In the genomic region with DNA sequence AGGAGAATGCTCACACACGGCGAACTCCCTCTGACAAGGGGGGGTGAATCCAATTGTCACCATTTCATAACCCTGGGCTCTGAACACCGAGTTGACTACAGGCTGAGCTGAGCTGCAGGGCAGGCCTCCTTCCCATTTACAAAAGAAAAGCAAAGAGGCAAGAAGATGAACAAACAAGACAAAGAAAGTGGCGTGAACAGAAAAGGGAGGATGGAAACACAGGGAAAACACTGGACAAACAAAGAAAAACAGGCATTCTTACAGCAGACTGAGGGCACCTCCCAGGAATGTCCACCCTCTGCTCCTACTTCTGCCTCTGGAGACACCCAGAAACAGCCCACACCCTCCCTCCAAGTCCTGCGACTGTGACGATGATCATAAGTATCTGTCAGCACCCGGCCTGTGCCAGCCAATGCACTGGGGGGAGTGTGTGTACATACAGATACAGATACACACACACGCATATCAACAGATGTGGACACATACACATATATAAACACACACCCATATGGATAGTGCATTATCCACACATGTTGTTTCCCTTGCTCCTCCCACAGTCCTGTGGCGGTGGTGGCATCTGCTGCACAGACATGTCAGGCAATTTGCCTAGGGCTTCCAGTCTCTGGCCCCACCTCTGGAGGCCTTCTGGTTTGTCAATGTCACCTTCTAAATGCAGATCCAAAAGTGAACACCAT, we compare ENCODE assay signal across 9 cellular contexts.
A peak's percentile ranks its signal among the peaks of the same experiment; 100 is the strongest.
DNase-seq lines count a peak whose midpoint lies in the region; ATAC-seq and TF ChIP-seq lines count a peak whose summit lies in the region.
"Had no signal": no experiment of that assay in that cellular context is flagged by ENCODE, and none has a peak within 500 bp of the region (broad histone marks: within the 10 kb centered on the region; RNA-seq: fewer than 3 reads in every experiment).

No MANE protein-coding gene starts in this region.

- peak overlapping the region; percentile 41 for H3K4me3 ChIP-seq in effector memory CD4-positive, alpha-beta T cell (ENCODE audit: insufficient read depth, low read depth, low read length, poor library complexity, severe bottlenecking)

- H3K9me3 ChIP-seq in effector memory CD4-positive, alpha-beta T cell (ENCODE audit: control insufficient read depth, low read length): no peaks in the 10 kb centered on the region

- H3K27ac ChIP-seq in effector memory CD4-positive, alpha-beta T cell (ENCODE audit: insufficient read depth, low read length, poor library complexity, severe bottlenecking): peak overlapping the region; percentile 72

- ATAC-seq in HG02884 (IDR thresholded peaks at IDR 0.05; ENCODE audit: unreplicated experiment): no peak
- no peak for ATAC-seq in GM21526 (IDR thresholded peaks at IDR 0.05; ENCODE audit: low FRiP score, unreplicated experiment)

- H3K4me1 ChIP-seq in effector memory CD4-positive, alpha-beta T cell (ENCODE audit: control insufficient read depth, insufficient read depth, low read length, poor library complexity, severe bottlenecking): peaks cover 82% of the 10 kb centered on the region

- no peaks in the 10 kb centered on the region for H3K9me3 Mint-ChIP-seq in HFFc6
- no peaks in the 10 kb centered on the region for H3K9me3 Mint-ChIP-seq in mesothelial cell of epicardium

- TF ChIP-seq CTCF in HFFc6 (IDR thresholded peaks at IDR 0.05) (no peak), mesothelial cell of epicardium (IDR thresholded peaks at IDR 0.05; ENCODE audit: unreplicated experiment) (no peak)

- H3K27ac Mint-ChIP-seq in HFFc6 (peak overlapping the region; percentile 22; the same call in 1 of the 2 replicates), mesothelial cell of epicardium (peak overlapping the region; percentile 41)

- DNase-seq in AG08395 (ENCODE audit: low spot score) (peak; percentile 74), HFFc6 (no peak), mesothelial cell of epicardium (ENCODE audit: low spot score in 2 of 2, unreplicated experiment in 2 of 2) (no peak), occipital lobe (lab: John Stamatoyannopoulos, UW) (no peak), head of caudate nucleus (no peak)
- no peak for DNase-seq in effector memory CD4-positive, alpha-beta T cell
- DNase-seq: NCI-H2029 had no signal

- H3K4me1 Mint-ChIP-seq in HFFc6 (ENCODE audit: low read depth) (peaks cover 21% of the 10 kb centered on the region), mesothelial cell of epicardium (peaks cover 26% of the 10 kb centered on the region)

- H3K27me3 ChIP-seq in effector memory CD4-positive, alpha-beta T cell (replicated peaks; ENCODE audit: control insufficient read depth, insufficient read depth, low read length, poor library complexity, severe bottlenecking): no peaks in the 10 kb centered on the region

- H3K4me3 Mint-ChIP-seq in HFFc6 (no peak overlapping the region), mesothelial cell of epicardium (no peak overlapping the region)

- H3K27me3 Mint-ChIP-seq in HFFc6 (ENCODE audit: insufficient read depth): no peaks in the 10 kb centered on the region
- H3K27me3 Mint-ChIP-seq in mesothelial cell of epicardium (ENCODE audit: low read depth): no peaks in the 10 kb centered on the region

- peaks cover 10% of the 10 kb centered on the region for H3K36me3 Mint-ChIP-seq in HFFc6 (ENCODE audit: low read depth)
- peaks cover 15% of the 10 kb centered on the region for H3K36me3 Mint-ChIP-seq in mesothelial cell of epicardium

- peaks cover 27% of the 10 kb centered on the region for H3K36me3 ChIP-seq in effector memory CD4-positive, alpha-beta T cell (ENCODE audit: control insufficient read depth, insufficient read depth, low read length)

- intact Hi-C loops in head of caudate nucleus (cut with DNase I): no loop called here
